Comparison of ENCODE assay signal across 1 cellular context in genomic region chr2:230220347-230220969, GRCh38.
TF ChIP-seq lines count a peak whose summit lies in the region.

No MANE protein-coding gene starts in this region.

TF ChIP-seq in GM12878, 131 proteins besides CTCF, POLR2A, EP300 and RAD21 (continued from another document):
- 0 out of 2 replicates have a peak, but pooled peaks have one; percentile 27 for TF ChIP-seq HSF1 (IDR thresholded peaks at IDR 0.05; ENCODE audit: low read depth, low read length)
TF ChIP-seq in GM12878: peak in this region for 1.
